ENCODE assay signal across 27 cellular contexts in the genomic region with DNA sequence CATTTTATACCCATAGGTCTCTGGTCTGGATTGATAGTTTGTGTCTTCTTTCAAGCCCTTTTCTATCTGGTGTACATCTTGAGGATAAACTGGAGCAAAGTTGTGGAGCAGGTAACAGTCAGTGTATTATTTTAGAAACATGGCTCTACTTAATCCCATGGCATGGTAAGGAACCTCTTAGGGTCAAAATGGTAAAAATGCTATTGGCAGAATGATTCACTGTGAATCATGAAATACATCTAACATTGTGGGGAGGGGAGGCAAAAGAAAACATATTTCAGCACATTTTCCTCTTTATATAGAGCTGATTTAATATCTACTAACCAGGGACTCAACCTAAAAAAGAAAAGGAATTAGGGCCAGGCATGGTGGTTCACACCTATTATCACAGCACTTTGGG.
"Had no signal": no experiment of that assay in that cellular context is flagged by ENCODE, and none has a peak within 500 bp of the region (broad histone marks: within the 10 kb centered on the region; RNA-seq: fewer than 3 reads in every experiment).

No MANE protein-coding gene starts in this region.

- H2AFZ ChIP-seq: hepatocyte had no signal

- H3K4me1 ChIP-seq: gastroesophageal sphincter, prostate gland, spleen, suprapubic skin, tibial artery, upper lobe of right lung had no signal

- H3K4me2 ChIP-seq: hepatocyte had no signal

- H3K9me3 ChIP-seq: gastroesophageal sphincter, neutrophil, ovary, prostate gland, spleen, suprapubic skin, tibial artery, upper lobe of right lung had no signal

- H3K36me3 ChIP-seq: cardiac muscle cell, gastroesophageal sphincter, neutrophil, ovary, prostate gland, spleen, suprapubic skin, tibial artery, upper lobe of right lung had no signal

- DNase-seq: activated B cell treated with CpG ODN at 0.5 μM for 24 hours; activated CD4-positive, alpha-beta T cell treated with anti-CD3 and anti-CD28 coated beads, Interleukin-2, amount 50 U/mL, for 1 hour; activated CD8-positive, alpha-beta memory T cell treated with anti-CD3 and anti-CD28 coated beads, Interleukin-2, amount 10 ng/mL, durations not matched to agents 7 days and 5 days; activated CD8-positive, alpha-beta T cell treated with anti-CD3 and anti-CD28 coated beads for 36 hours; activated effector memory CD4-positive, alpha-beta T cell treated with Interleukin-2 at 50 U/mL for 16 hours; activated naive CD4-positive, alpha-beta T cell treated with Interleukin-2 at 50 U/mL for 16 hours; activated T-cell treated with anti-CD3 and anti-CD28 coated beads for 4 hours; anterior cingulate cortex; cerebellar nuclear complex; dorsolateral prefrontal cortex; effector memory CD4-positive, alpha-beta T cell; islet precursor cell; left colon; naive B cell; nephron progenitor cell; ovary; spleen; stimulated activated naive CD4-positive, alpha-beta T cell; tibial artery; upper lobe of right lung had no signal

- H3K79me2 ChIP-seq: hepatocyte had no signal

- H3K27ac ChIP-seq: cardiac muscle cell, coronary artery, dorsolateral prefrontal cortex, gastroesophageal sphincter, hepatocyte, neutrophil, ovary, spleen, suprapubic skin, tibial artery, upper lobe of right lung had no signal

- H3K27me3 ChIP-seq: cardiac muscle cell, dorsolateral prefrontal cortex, gastroesophageal sphincter, hepatocyte, neutrophil, ovary, suprapubic skin, tibial artery, upper lobe of right lung had no signal

- H3K4me3 ChIP-seq: cardiac muscle cell, coronary artery, dorsolateral prefrontal cortex, gastroesophageal sphincter, hepatocyte, ovary, prostate gland, spleen, suprapubic skin, tibial artery, upper lobe of right lung had no signal

- ATAC-seq: activated CD8-positive, alpha-beta memory T cell treated with anti-CD3 and anti-CD28 coated beads, Interleukin-2, amount 10 ng/mL, durations not matched to agents 7 days and 5 days; activated CD8-positive, alpha-beta T cell treated with anti-CD3 and anti-CD28 coated beads for 36 hours; gastroesophageal sphincter; left colon; upper lobe of right lung had no signal
